16 cellular contexts compared by ENCODE assay signal in the genomic region with DNA sequence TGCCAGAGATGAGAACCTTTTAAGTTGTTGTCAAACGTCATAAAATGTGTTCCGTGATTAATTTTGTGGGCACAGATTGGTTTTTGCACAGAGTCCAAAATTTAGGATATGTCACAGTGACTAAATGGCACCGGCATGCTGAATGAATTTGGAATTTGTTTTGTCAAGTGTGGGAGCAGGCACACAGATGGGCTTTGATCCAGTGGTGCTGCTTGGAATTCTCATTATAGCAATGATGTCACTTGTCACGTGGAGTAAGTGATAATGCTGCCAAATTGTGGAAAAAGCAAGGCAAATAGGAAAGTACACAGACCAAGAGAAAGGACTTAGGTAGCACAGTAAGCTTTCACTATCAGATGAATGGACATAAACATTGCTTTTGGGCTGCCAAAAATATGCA. TPM values are rescaled to one million over a fixed set of nuclear protein-coding genes. Genes with fewer than 3 reads are reported as not detected.
A peak's percentile ranks its signal among the peaks of the same experiment; 100 is the strongest.
DNase-seq lines count a peak whose midpoint lies in the region; ATAC-seq, FAIRE-seq and TF ChIP-seq lines count a peak whose summit lies in the region.
"Had no signal": no experiment of that assay in that cellular context is flagged by ENCODE, and none has a peak within 500 bp of the region (broad histone marks: within the 10 kb centered on the region; RNA-seq: fewer than 3 reads in every experiment).

No MANE protein-coding gene starts in this region.

- H3K36me3 ChIP-seq in HEK293 (ENCODE audit: control insufficient read depth in 2 of 2, insufficient read depth in 1 of 2, low read length in 2 of 2) (no peaks in the 10 kb centered on the region), K562 (ENCODE audit: control insufficient read depth, insufficient read depth, low read length) (no peaks in the 10 kb centered on the region)
- H3K36me3 ChIP-seq: lower lobe of right lung, suprapubic skin had no signal

- intact Hi-C loops in K562 (cut with micrococcal nuclease), result no loop called here

- no peaks in the 10 kb centered on the region for H3K9me1 ChIP-seq in K562 (ENCODE audit: control insufficient read depth, insufficient read depth, low read length)

- H3K79me2 ChIP-seq in K562 (ENCODE audit: control insufficient read depth, insufficient read depth, low read length), result no peaks in the 10 kb centered on the region

- DNase-seq in AG08395 (ENCODE audit: low spot score), result peak; percentile 89
- DNase-seq in K562 (ENCODE audit: extremely low read depth in 1 of 4, low spot score in 3 of 4), result no peak
- peak; percentile 23 for DNase-seq in inferior parietal cortex (ENCODE audit: extremely low spot score)
- no peak for DNase-seq in medulla oblongata (ENCODE audit: extremely low spot score)
- no peak for DNase-seq in pons (ENCODE audit: low spot score)
- DNase-seq in DMS53 (lab: John Stamatoyannopoulos, UW), result no peak
- no peak for DNase-seq in effector CD4-positive, alpha-beta T cell
- DNase-seq: activated B cell treated with CpG ODN at 0.5 μM for 24 hours; activated CD8-positive, alpha-beta memory T cell treated with anti-CD3 and anti-CD28 coated beads, Interleukin-2, amount 50 U/mL, for 4 hours; activated naive CD4-positive, alpha-beta T cell treated with anti-CD3 and anti-CD28 coated beads, Interleukin-2, amount 10 ng/mL, durations not matched to agents 7 days and 5 days; hippocampal formation; KBM-7; lower lobe of right lung; NCI-H1436 treated with DMSO at 0.1 percent for 48 hours had no signal

- no peaks in the 10 kb centered on the region for H3K27me3 ChIP-seq in K562 (ENCODE audit: control insufficient read depth in 2 of 2, insufficient read depth in 2 of 2, low read length in 2 of 2)
- H3K27me3 ChIP-seq: suprapubic skin had no signal

- BruUV-seq in K562 (replicated peaks; lab: Mats Ljungman, UMichigan), result no TSS peak

- FAIRE-seq in K562 (lab: Jason Lieb, UNC), result no peak

- TF ChIP-seq RAD21 in K562 (CRISPR knock-in tag; conservative IDR thresholded peaks at IDR 0.05 in 1 of 2, IDR thresholded peaks at IDR 0.05 in 1 of 2), result no peak

- POLR2A ChIA-PET in HEK293 (lab: Yijun Ruan, JAX) (no interaction called here), K562 (lab: Yijun Ruan, JAX) (no interaction called here)

- CTCF ChIA-PET in HEK293 (lab: Yijun Ruan, JAX), result no interaction called here
- CTCF ChIA-PET in K562 (lab: Yijun Ruan, JAX; ENCODE audit: low intra/inter-chr PET ratio), result no interaction called here

- no peak overlapping the region for H3K9ac ChIP-seq in K562 (ENCODE audit: insufficient read depth in 1 of 2, low read depth in 2 of 2, low read length in 2 of 2)

- TF ChIP-seq EP300 in K562 (IDR thresholded peaks at IDR 0.05; ENCODE audit: low read length), result no peak

- H3K4me3 ChIP-seq in HEK293 (ENCODE audit: low read depth, low read length), result no peak overlapping the region
- no peak overlapping the region for H3K4me3 ChIP-seq in K562
- H3K4me3 ChIP-seq: lower lobe of right lung, suprapubic skin had no signal

- H3K4me1 ChIP-seq in HEK293 (ENCODE audit: control insufficient read depth, insufficient read depth, low read length) (no peaks in the 10 kb centered on the region), K562 (replicated peaks in 1 of 2; ENCODE audit: control insufficient read depth in 2 of 2, insufficient read depth in 2 of 2, low read length in 2 of 2) (no peaks in the 10 kb centered on the region; a peak in 2 of 5 replicates)
- H3K4me1 ChIP-seq: lower lobe of right lung had no signal

- WGBS in K562 (ENCODE audit: insufficient coverage, low coverage, missing lambda C conversion rate), result 6% methylated on average over 4 of the region's 4 CpGs

- in situ Hi-C loops in K562 (cut with MboI), result no loop called here

- H2AFZ ChIP-seq in K562 (ENCODE audit: low read depth, low read length), result no peak overlapping the region

- TF ChIP-seq CTCF in HEK293 (tag by site-specific recombination; IDR thresholded peaks at IDR 0.05) (no peak), K562 (IDR thresholded peaks at IDR 0.05 in 2 of 3, conservative IDR thresholded peaks at IDR 0.05 in 1 of 3; ENCODE audit: insufficient read depth in 2 of 3, low read depth in 1 of 3, low read length in 3 of 3) (no peak)

- H3K27ac ChIP-seq in HEK293 (ENCODE audit: extremely low read depth, low read depth, low read length), result no peak overlapping the region
- H3K27ac ChIP-seq in K562 (ENCODE audit: extremely low read depth, low read depth, low read length), result no peak overlapping the region
- H3K27ac ChIP-seq: lower lobe of right lung, suprapubic skin had no signal

- H3K4me2 ChIP-seq in K562 (ENCODE audit: insufficient read depth, low read length), result no peak overlapping the region

- no peaks in the 10 kb centered on the region; the same call in 1 of the 2 replicates for H4K20me1 ChIP-seq in K562 (replicated peaks; ENCODE audit: control insufficient read depth, insufficient read depth, low read length)

- H3K9me3 ChIP-seq in HEK293 (ENCODE audit: control insufficient read depth, insufficient read depth, low read depth, low read length) (no peaks in the 10 kb centered on the region), K562 (replicated peaks; ENCODE audit: control insufficient read depth, insufficient read depth, low read depth, low read length) (no peaks in the 10 kb centered on the region)
- H3K9me3 ChIP-seq: lower lobe of right lung, suprapubic skin had no signal

- TF ChIP-seq POLR2A in K562 (conservative IDR thresholded peaks at IDR 0.05), result no peak

- no peak for ATAC-seq in K562
- ATAC-seq: lower lobe of right lung had no signal

TF ChIP-seq in HEK293, 187 proteins besides CTCF, POLR2A, EP300 and RAD21 (continues in another document):
- TF ChIP-seq ZBTB21 (tag by site-specific recombination; IDR thresholded peaks at IDR 0.05), result 0 out of 2 replicates have a peak, but pooled peaks have one; percentile 32

TF ChIP-seq in K562, 482 proteins besides CTCF, POLR2A, EP300 and RAD21:
- no peak for TF ChIP-seq MECOM (CRISPR knock-in tag; IDR thresholded peaks at IDR 0.05)
- TF ChIP-seq USF2 (CRISPR knock-in tag; IDR thresholded peaks at IDR 0.05), result peak; percentile 37; the same call in 1 of the 2 replicates

RNA-seq across cellular contexts. Expression of gene LIN7C, which starts 8.0 kb away (rescaled TPM):
- total RNA-seq in K562 (2011; cell fraction: chromatin; rRNA removed; ENCODE audit: low replicate concordance), result 3.3 and 11.8 TPM in 2 replicates
- total RNA-seq in K562 (2011; cell fraction: nucleolus; rRNA removed), result 2.7 and 3.2 TPM in 2 replicates
- total RNA-seq in K562 (2011; cell fraction: nucleoplasm; rRNA removed), result 9.5 and 22.1 TPM in 2 replicates
- 21.5 and 23.5 TPM in 2 replicates for total RNA-seq in K562 (2014; rRNA removed)
- 52.7 and 55.9 TPM in 2 replicates for total RNA-seq in K562 (2014; rRNA removed; fragmentation: Illumina TruSeq; extraction: Trizol)
- 37.4 and 41.4 TPM in 2 replicates for total RNA-seq in K562 (2015; rRNA removed; fragmentation: Illumina TruSeq; extraction: Trizol)
- total RNA-seq in K562 (2021), result 32.7 and 34.1 TPM in 2 replicates
- polyA plus RNA-seq in K562 (2011; rRNA removed), result 15.7 and 21.5 TPM in 2 replicates
- 7.6 and 15.1 TPM in 2 replicates for polyA plus RNA-seq in K562 (2011; cell fraction: cytosol; rRNA removed)
- 4.2 and 4.3 TPM in 2 replicates for polyA plus RNA-seq in K562 (2011; cell fraction: nucleus; rRNA removed)
- polyA plus RNA-seq in K562 (2012), result 5.3 and 6.8 TPM in 2 replicates
- polyA plus RNA-seq in K562 (2014; fragmentation: Illumina TruSeq; extraction: Trizol), result 8.8 and 10.8 TPM in 2 replicates
- polyA plus RNA-seq in K562 (2014; fragmentation: Nextera tagmentation; extraction: Ambion mirVana), result 10 to 100 TPM; 20.0 to 48.1 TPM
- 19.2 and 22.6 TPM in 2 replicates for polyA plus RNA-seq in K562 (2014; rRNA removed)
- polyA minus RNA-seq in K562 (2011; rRNA and poly(A)+ RNA removed), result 29.7 and 31.2 TPM in 2 replicates
- 11.4 and 18.3 TPM in 2 replicates for polyA minus RNA-seq in K562 (2011; cell fraction: cytosol; rRNA and poly(A)+ RNA removed)
- polyA minus RNA-seq in K562 (2011; cell fraction: nucleus; rRNA and poly(A)+ RNA removed), result 6.9 and 9.6 TPM in 2 replicates

RNA-seq across cellular contexts. Expression of gene LGR4, which starts 42.0 kb away (rescaled TPM):
- 23.3 and 49.2 TPM in 2 replicates for total RNA-seq in K562 (2011; cell fraction: chromatin; rRNA removed; ENCODE audit: low replicate concordance)
- 11.5 and 15.8 TPM in 2 replicates for total RNA-seq in K562 (2011; cell fraction: nucleolus; rRNA removed)
- total RNA-seq in K562 (2011; cell fraction: nucleoplasm; rRNA removed), result 23.7 and 31.5 TPM in 2 replicates
- 3.1 and 3.8 TPM in 2 replicates for total RNA-seq in K562 (2014; rRNA removed)
- total RNA-seq in K562 (2014; rRNA removed; fragmentation: Illumina TruSeq; extraction: Trizol), result 6.4 and 7.3 TPM in 2 replicates
- 6.4 and 9.5 TPM in 2 replicates for total RNA-seq in K562 (2015; rRNA removed; fragmentation: Illumina TruSeq; extraction: Trizol)
- 4.7 and 5.8 TPM in 2 replicates for total RNA-seq in K562 (2021)
- 10.1 and 10.8 TPM in 2 replicates for polyA plus RNA-seq in K562 (2011; rRNA removed)
- polyA plus RNA-seq in K562 (2011; cell fraction: cytosol; rRNA removed), result 2.8 and 5.6 TPM in 2 replicates
- polyA plus RNA-seq in K562 (2011; cell fraction: nucleus; rRNA removed), result 12.8 and 22.2 TPM in 2 replicates
- polyA plus RNA-seq in K562 (2012), result 3.6 and 4.1 TPM in 2 replicates
- 3.7 and 5.9 TPM in 2 replicates for polyA plus RNA-seq in K562 (2014; fragmentation: Illumina TruSeq; extraction: Trizol)
- polyA plus RNA-seq in K562 (2014; fragmentation: Nextera tagmentation; extraction: Ambion mirVana), result 1 to 10 TPM in 1 of 2 experiments, under 1 TPM in 1; 0.94 to 1.7 TPM
- polyA plus RNA-seq in K562 (2014; rRNA removed), result 2.5 and 3.7 TPM in 2 replicates
- polyA minus RNA-seq in K562 (2011; rRNA and poly(A)+ RNA removed), result 16.6 and 32.2 TPM in 2 replicates
- 7.6 and 8.6 TPM in 2 replicates for polyA minus RNA-seq in K562 (2011; cell fraction: cytosol; rRNA and poly(A)+ RNA removed)
- polyA minus RNA-seq in K562 (2011; cell fraction: nucleus; rRNA and poly(A)+ RNA removed), result 18.0 and 44.5 TPM in 2 replicates

Comparison
In these comparisons a context has a peak if more than half of its experiments do, and no peak if none do; other contexts are left out.
1. DNase-seq: peak in AG08395 (single experiment) and inferior parietal cortex (single experiment); none in K562 (0 of 4), medulla oblongata (single experiment), pons (single experiment), DMS53 (single experiment) and effector CD4-positive, alpha-beta T cell (single experiment).